8 cellular contexts compared by ENCODE assay signal in the genomic region with DNA sequence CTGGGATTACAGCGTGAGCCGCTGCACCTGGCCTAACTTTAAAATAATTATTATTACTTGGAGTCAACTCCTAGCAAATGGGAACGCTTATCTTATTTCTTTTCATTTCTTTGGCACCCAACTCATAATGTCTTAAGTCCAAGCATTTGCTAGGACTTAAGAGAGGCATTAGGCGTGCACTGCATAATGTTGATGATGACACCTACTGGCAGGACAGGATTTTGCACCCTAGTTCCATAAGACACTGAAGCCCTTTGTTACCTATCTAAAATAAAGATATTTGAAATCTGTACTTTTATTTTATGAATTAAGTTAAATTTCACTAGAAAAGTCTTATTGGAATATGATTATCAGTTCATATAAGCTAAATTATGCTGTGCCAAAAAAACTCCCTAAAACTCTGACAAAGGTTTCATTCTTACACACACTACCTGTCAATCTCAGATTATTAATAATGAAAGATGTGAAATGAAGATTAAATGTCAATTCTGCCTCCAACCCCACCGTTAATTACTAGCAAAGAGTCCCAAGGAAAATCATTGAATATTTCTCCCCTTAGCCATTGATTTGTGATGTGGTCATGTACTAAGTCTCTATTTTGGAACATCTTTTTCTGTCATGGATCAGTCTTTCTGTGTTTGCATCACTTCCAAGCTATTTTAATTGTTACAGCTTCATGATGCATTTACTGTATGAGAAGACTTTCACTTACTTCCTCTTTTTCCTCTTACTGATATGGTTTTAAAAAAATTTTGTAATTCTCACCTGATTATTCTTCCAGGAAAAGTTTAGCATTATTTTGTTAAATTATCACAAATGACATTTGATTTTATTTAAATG. TPM values are rescaled to one million over a fixed set of nuclear protein-coding genes. Genes with fewer than 3 reads are reported as not detected.
A peak's percentile ranks its signal among the peaks of the same experiment; 100 is the strongest.
DNase-seq lines count a peak whose midpoint lies in the region; ATAC-seq and TF ChIP-seq lines count a peak whose summit lies in the region.

No MANE protein-coding gene starts in this region.

- no peaks in the 10 kb centered on the region for H3F3A ChIP-seq in OCI-LY1 (ENCODE audit: insufficient read depth, low read length)

- 60% methylated on average over 5 of the region's 5 CpGs for whole genome bisulfite sequencing in prostate gland

- H3K36me3 ChIP-seq in OCI-LY1 (ENCODE audit: insufficient read depth, low read length) (no peaks in the 10 kb centered on the region), prostate gland (no peaks in the 10 kb centered on the region)

- H3K9me3 Mint-ChIP-seq in stimulated activated effector memory CD8-positive, alpha-beta T cell treated with anti-CD3 and anti-CD28 coated beads, Interleukin-12 subunit alpha, Interleukin-12 subunit beta, amount 100 ng/mL, for 72 hours = peaks cover 6% of the 10 kb centered on the region

- peak; percentile 36 for DNase-seq in activated CD4-positive, alpha-beta T cell treated with anti-CD3 and anti-CD28 coated beads for 48 hours
- no peak for DNase-seq in activated CD4-positive, alpha-beta T cell treated with anti-CD3 and anti-CD28 coated beads for 4 hours
- peak; percentile 70 for DNase-seq in HCEC 1CT
- peak; percentile 29 for DNase-seq in prostate gland (ENCODE audit: low spot score)
- no peak for DNase-seq in stimulated activated effector memory CD8-positive, alpha-beta T cell treated with anti-CD3 and anti-CD28 coated beads, Interleukin-12 subunit alpha, Interleukin-12 subunit beta, amount 100 ng/mL, for 72 hours (ENCODE audit: low spot score in 2 of 2)
- DNase-seq in HuH-7.5 (ENCODE audit: low spot score) = no peak

- H4K20me1 ChIP-seq in OCI-LY1 (ENCODE audit: insufficient read depth, low read length) = no peaks in the 10 kb centered on the region

- no peaks in the 10 kb centered on the region for H3K9me3 ChIP-seq in OCI-LY1 (ENCODE audit: low read length)
- H3K9me3 ChIP-seq in prostate gland = no peaks in the 10 kb centered on the region

- H3K27me3 ChIP-seq in OCI-LY1 (ENCODE audit: insufficient read depth, low read length) (no peaks in the 10 kb centered on the region), prostate gland (replicated peaks; ENCODE audit: insufficient read depth) (no peaks in the 10 kb centered on the region)

- peak; percentile 64 for ATAC-seq in esophagus mucosa
- ATAC-seq in stimulated activated effector memory CD8-positive, alpha-beta T cell treated with anti-CD3 and anti-CD28 coated beads, Interleukin-12 subunit alpha, Interleukin-12 subunit beta, amount 100 ng/mL, for 72 hours = no peak

- no peaks in the 10 kb centered on the region for H3K4me1 Mint-ChIP-seq in stimulated activated effector memory CD8-positive, alpha-beta T cell treated with anti-CD3 and anti-CD28 coated beads, Interleukin-12 subunit alpha, Interleukin-12 subunit beta, amount 100 ng/mL, for 72 hours

- no peak overlapping the region for H3K27ac Mint-ChIP-seq in stimulated activated effector memory CD8-positive, alpha-beta T cell treated with anti-CD3 and anti-CD28 coated beads, Interleukin-12 subunit alpha, Interleukin-12 subunit beta, amount 100 ng/mL, for 72 hours

- H3K79me2 ChIP-seq in OCI-LY1 (ENCODE audit: insufficient read depth, low read length) = no peaks in the 10 kb centered on the region

- H3K9me2 ChIP-seq in OCI-LY1 (ENCODE audit: low read depth, low read length) = no peaks in the 10 kb centered on the region

- H3K4me3 Mint-ChIP-seq in stimulated activated effector memory CD8-positive, alpha-beta T cell treated with anti-CD3 and anti-CD28 coated beads, Interleukin-12 subunit alpha, Interleukin-12 subunit beta, amount 100 ng/mL, for 72 hours = no peak overlapping the region

- H3K9ac ChIP-seq in OCI-LY1 (ENCODE audit: low read length) = no peak overlapping the region

- H3K4me2 ChIP-seq in OCI-LY1 (ENCODE audit: low read length) = no peak overlapping the region

- H3K4me1 ChIP-seq in OCI-LY1 (ENCODE audit: insufficient read depth, low read length, severe bottlenecking) = no peaks in the 10 kb centered on the region
- no peaks in the 10 kb centered on the region for H3K4me1 ChIP-seq in prostate gland (replicated peaks)

- intact Hi-C loops in prostate gland (cut with DNase I) = loop anchor here (10.0 kb wide), 1 partner anchor 585 kb away; no protein-coding TSS in a partner anchor

- no peaks in the 10 kb centered on the region for H3K36me3 Mint-ChIP-seq in stimulated activated effector memory CD8-positive, alpha-beta T cell treated with anti-CD3 and anti-CD28 coated beads, Interleukin-12 subunit alpha, Interleukin-12 subunit beta, amount 100 ng/mL, for 72 hours

- no peak overlapping the region for H2AFZ ChIP-seq in OCI-LY1 (ENCODE audit: low read length)

- TF ChIP-seq CTCF in OCI-LY1 (IDR thresholded peaks at IDR 0.05; ENCODE audit: low read length) (peak; percentile 67), prostate gland (IDR thresholded peaks at IDR 0.05) (peak in 3 of 4 experiments; percentile 45 to 56 (median 55))

- H3K4me3 ChIP-seq in OCI-LY1 (ENCODE audit: low read depth, low read length, poor library complexity, severe bottlenecking) (no peak overlapping the region), prostate gland (no peak overlapping the region)

- TF ChIP-seq POLR2A in prostate gland (IDR thresholded peaks at IDR 0.05) = no peak

- H3K27ac ChIP-seq in OCI-LY1 (ENCODE audit: low read depth, low read length, poor library complexity, severe bottlenecking) (no peak overlapping the region), prostate gland (no peak overlapping the region)

RNA-seq across cellular contexts. Expression of a gene that starts 12.7 kb away (rescaled TPM):
- total RNA-seq in esophagus mucosa (not detected), prostate gland (100 to 1,000 TPM in 1 of 2 donors, under 1 TPM in 1; 0.41 to 125 TPM)

Comparison
In these comparisons a context has a peak if more than half of its experiments do, and no peak if none do; other contexts are left out.
1. DNase-seq: peak in activated CD4-positive, alpha-beta T cell treated with anti-CD3 and anti-CD28 coated beads for 48 hours (single experiment), HCEC 1CT (single experiment) and prostate gland (single experiment); none in activated CD4-positive, alpha-beta T cell treated with anti-CD3 and anti-CD28 coated beads for 4 hours (0 of 2), stimulated activated effector memory CD8-positive, alpha-beta T cell treated with anti-CD3 and anti-CD28 coated beads, Interleukin-12 subunit alpha, Interleukin-12 subunit beta, amount 100 ng/mL, for 72 hours (0 of 2) and HuH-7.5 (single experiment).